ENCODE assay signal across 9 cellular contexts in genomic region chr5:157219491-157220271, GRCh38. TPM values are rescaled to one million over a fixed set of nuclear protein-coding genes. Genes with fewer than 3 reads are reported as not detected.
DNase-seq lines count a peak whose midpoint lies in the region; ATAC-seq, FAIRE-seq and TF ChIP-seq lines count a peak whose summit lies in the region.
"Had no signal": no experiment of that assay in that cellular context is flagged by ENCODE, and none has a peak within 500 bp of the region (broad histone marks: within the 10 kb centered on the region; RNA-seq: fewer than 3 reads in every experiment).

No MANE protein-coding gene starts in this region.

- H3K36me3 ChIP-seq in pancreas: no peaks in the 10 kb centered on the region
- H3K36me3 ChIP-seq in ascending aorta: no peaks in the 10 kb centered on the region

- TF ChIP-seq CTCF in pancreas (IDR thresholded peaks at IDR 0.05) (no peak), ascending aorta (IDR thresholded peaks at IDR 0.05) (no peak)

- H3K9me3 ChIP-seq in pancreas: no peaks in the 10 kb centered on the region
- H3K9me3 ChIP-seq in ascending aorta: no peaks in the 10 kb centered on the region

- ATAC-seq in GM21515 (IDR thresholded peaks at IDR 0.05; ENCODE audit: unreplicated experiment) (peak; percentile 64), HG03442 (IDR thresholded peaks at IDR 0.05; ENCODE audit: unreplicated experiment) (peak; percentile 61), pancreas (no peak)

- H3K27ac ChIP-seq in pancreas (no peak overlapping the region), ascending aorta (no peak overlapping the region)
- H3K27ac ChIP-seq: parathyroid adenoma had no signal

- H3K4me1 ChIP-seq in pancreas: no peaks in the 10 kb centered on the region
- no peaks in the 10 kb centered on the region for H3K4me1 ChIP-seq in ascending aorta
- H3K4me1 ChIP-seq: parathyroid adenoma had no signal

- intact Hi-C loops in pancreas (cut with DNase I): no loop called here
- intact Hi-C loops in ascending aorta (cut with DNase I): no loop called here

- 64 to 78% methylated on average over 9 of the region's 9 CpGs for WGBS in pancreas, 2 donors

- H3K4me3 ChIP-seq in pancreas: no peak overlapping the region
- no peak overlapping the region for H3K4me3 ChIP-seq in ascending aorta

- FAIRE-seq in GM18507 (lab: Jason Lieb, UNC) (peak; percentile 88), pancreas (lab: Jason Lieb, UNC) (no peak)

- no peaks in the 10 kb centered on the region for H3K27me3 ChIP-seq in pancreas
- no peaks in the 10 kb centered on the region for H3K27me3 ChIP-seq in ascending aorta

- DNase-seq in GM18507 (ENCODE audit: extremely low spot score, insufficient read length, low read depth): no peak
- DNase-seq in fibroblast of gingiva (ENCODE audit: low read depth): peak; percentile 6
- no peak for DNase-seq in pancreas
- no peak for DNase-seq in NCI-H526 (lab: John Stamatoyannopoulos, UW)
- DNase-seq in ascending aorta (ENCODE audit: low spot score in 2 of 2): no peak
- DNase-seq in amniotic stem cell (lab: John Stamatoyannopoulos, UW): no peak

RNA-seq across cellular contexts. Expression of gene ITK, which starts 39.0 kb away (rescaled TPM):
- total RNA-seq in pancreas (1 to 10 TPM in 1 of 6 donors, under 1 TPM in 5; 0.43 to 1.3 (median 0.80) TPM), ascending aorta (0.43 TPM)
- under 1 TPM; 0.26 to 0.30 TPM for polyA plus RNA-seq in pancreas

RNA-seq across cellular contexts. Expression of gene CYFIP2, which starts 46.2 kb away (rescaled TPM):
- total RNA-seq in pancreas (10 to 100 TPM in 4 of 6 donors, 1 to 10 TPM in 2; 7.6 to 17.8 (median 10.2) TPM), ascending aorta (78.1 TPM)
- polyA plus RNA-seq in pancreas: 10 to 100 TPM; 14.4 to 19.6 TPM

RNA-seq across cellular contexts. Expression of gene GARIN3, which starts 53.6 kb away (rescaled TPM):
- total RNA-seq in pancreas: not detected
- not detected for polyA plus RNA-seq in pancreas
- not detected for total RNA-seq in ascending aorta

Comparison
In these comparisons a context has a peak if more than half of its experiments do, and no peak if none do; other contexts are left out.
1. ATAC-seq: peak in GM21515 (single experiment) and HG03442 (single experiment); none in pancreas (0 of 4).